ENCODE assay signal across 8 cellular contexts in the genomic region with DNA sequence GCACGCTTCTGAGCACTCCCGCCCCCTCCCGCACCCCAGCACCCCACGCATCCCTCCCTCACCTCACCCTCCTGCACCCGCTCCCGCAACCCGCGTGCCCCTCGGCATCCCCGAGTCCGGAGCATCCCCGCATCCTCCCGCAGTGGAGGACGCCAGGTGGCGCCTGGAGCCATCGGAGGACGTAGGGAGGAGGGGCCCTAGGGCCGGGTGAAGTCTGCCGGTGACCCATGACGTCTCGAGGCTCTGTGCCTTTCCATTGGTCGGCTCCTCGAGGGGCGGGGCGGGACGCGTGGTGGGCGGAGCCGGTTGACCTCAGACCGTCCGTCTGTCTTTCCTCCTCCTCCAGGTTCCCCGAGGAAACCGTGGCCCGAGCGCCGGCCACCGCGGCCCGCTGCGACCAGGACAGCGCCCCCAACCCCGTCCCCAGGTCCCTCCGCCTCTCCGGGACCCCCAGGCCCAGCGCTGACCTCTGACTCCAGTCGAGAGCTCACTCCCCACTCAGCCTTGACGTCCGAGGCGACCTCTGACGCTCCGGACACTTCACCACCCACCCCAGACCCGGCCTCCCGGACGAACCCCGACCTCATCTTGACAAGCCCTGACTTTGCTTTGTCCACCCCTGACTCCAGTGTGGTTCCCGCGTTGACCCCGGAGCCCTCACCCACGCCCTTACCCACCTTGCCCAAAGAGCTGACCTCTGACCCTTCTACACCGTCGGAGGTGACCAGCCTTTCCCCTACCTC. TPM values are rescaled to one million over a fixed set of nuclear protein-coding genes. Genes with fewer than 3 reads are reported as not detected.
DNase-seq lines count a peak whose midpoint lies in the region; ATAC-seq, FAIRE-seq and TF ChIP-seq lines count a peak whose summit lies in the region.

No MANE protein-coding gene starts in this region.

- ATAC-seq in GM18909 (IDR thresholded peaks at IDR 0.05; ENCODE audit: poor library complexity, unreplicated experiment) (peak; percentile 97), HG03175 (IDR thresholded peaks at IDR 0.05; ENCODE audit: unreplicated experiment) (peak; percentile 100), WTC11 (peak; percentile 99)

- TF ChIP-seq CTCF in WTC11 (IDR thresholded peaks at IDR 0.05): peak; percentile 32; the same call in 1 of the 2 replicates

- peak overlapping the region; percentile 92 for H3K27ac ChIP-seq in caudate nucleus (ENCODE audit: low read depth, low read length)

- H3K36me3 Mint-ChIP-seq in WTC11: no peaks in the 10 kb centered on the region

- CTCF ChIA-PET in WTC11 (lab: Charles Lee): interaction anchor here (0.7 to 1.9 kb wide), 8 partner anchors 13 to 116 kb away, joined by 3 to 10 read pairs (median 4); partner anchors contain the start of gene ZNF784

- peak overlapping the region; percentile 58 for H3K4me3 Mint-ChIP-seq in WTC11

- H3K4me1 Mint-ChIP-seq in WTC11: no peaks in the 10 kb centered on the region

- POLR2A ChIA-PET in WTC11 (lab: Charles Lee): interaction anchor here (0.6 to 1.0 kb wide), 2 partner anchors 82 to 83 kb away, joined by 3 read pairs; partner anchors contain the start of gene FIZ1

- peaks cover 24% of the 10 kb centered on the region for H3K27me3 Mint-ChIP-seq in WTC11 (ENCODE audit: low read depth)

- no peak overlapping the region for H3K27ac Mint-ChIP-seq in WTC11

- DNase-seq in AG08396 (ENCODE audit: low spot score) (peak; percentile 100), NCI-H2227 treated with DMSO at 0.1 percent for 48 hours (lab: John Stamatoyannopoulos, UW) (peak; percentile 98), WTC11 (ENCODE audit: low spot score) (peak; percentile 96), caudate nucleus (lab: John Stamatoyannopoulos, UW) (peak in 60 of 61 donors; percentile 52 to 97 (median 89))
- DNase-seq in stimulated activated CD4-positive, alpha-beta T cell treated with anti-CD3 and anti-CD28 coated beads, Interleukin-12 subunit alpha, Interleukin-12 subunit beta, amount 100 ng/mL, for 24 hours (ENCODE audit: low read depth in 2 of 2): peak; percentile 80 to 88

- peak; percentile 55 for FAIRE-seq in islet of Langerhans (lab: Jason Lieb, UNC)

- H3K9me3 Mint-ChIP-seq in WTC11: no peaks in the 10 kb centered on the region

TF ChIP-seq in WTC11, 78 proteins besides CTCF, POLR2A, EP300 and RAD21:
- TF ChIP-seq NFYB (CRISPR knock-in tag; conservative IDR thresholded peaks at IDR 0.05; ENCODE audit: low read depth) (peak; percentile 91), CREM (CRISPR knock-in tag; IDR thresholded peaks at IDR 0.05) (peak; percentile 73; the same call in 1 of the 2 replicates), GABPB1 (CRISPR knock-in tag; IDR thresholded peaks at IDR 0.05) (peak; percentile 21; the same call in 1 of the 2 replicates), SP1 (CRISPR knock-in tag; conservative IDR thresholded peaks at IDR 0.05) (peak; percentile 95), SOX15 (CRISPR knock-in tag; IDR thresholded peaks at IDR 0.05) (no peak)

RNA-seq across cellular contexts. Expression of gene SBK2, which starts 19.9 kb away (rescaled TPM):
- total RNA-seq in WTC11 (2021): 5.2 to 6.4 TPM (median 5.8 TPM) in 3 replicates

RNA-seq across cellular contexts. Expression of gene SBK3, which starts 28.3 kb away (rescaled TPM):
- total RNA-seq in WTC11 (2021): 0.90 to 1.3 TPM (median 1.1 TPM) in 3 replicates

RNA-seq across cellular contexts. Expression of gene SSC5D, which starts 28.8 kb away (rescaled TPM):
- total RNA-seq in WTC11 (2021): 1.8 to 2.9 TPM (median 2.5 TPM) in 3 replicates

RNA-seq across cellular contexts. Expression of gene NAT14, which starts 32.1 kb away (rescaled TPM):
- 71.9 to 87.7 TPM (median 74.8 TPM) in 3 replicates for total RNA-seq in WTC11 (2021)

RNA-seq across cellular contexts. Expression of gene ZNF628, which starts 40.6 kb away (rescaled TPM):
- 14.0 to 23.6 TPM (median 17.8 TPM) in 3 replicates for total RNA-seq in WTC11 (2021)

Comparison
In these comparisons a context has a peak if more than half of its experiments do, and no peak if none do; other contexts are left out.
1. Peak in every context shown above with its lines: DNase-seq, ATAC-seq and H3K27ac ChIP-seq.